Comparison of ENCODE assay signal across 1 cellular context in genomic region chr15:64381000-64381751, GRCh38.
TF ChIP-seq lines count a peak whose summit lies in the region.

Gene PCLAF, minus strand, starts transcription at chr15:64381441. Its CDS starts 70 bp downstream, at chr15:64381371.

TF ChIP-seq in K562, 482 proteins besides CTCF, POLR2A, EP300 and RAD21 (continued from another document and continues in another):
- no peak for TF ChIP-seq CLOCK (CRISPR knock-in tag; IDR thresholded peaks at IDR 0.05; ENCODE audit: borderline replicate concordance)
- no peak for TF ChIP-seq FOXA1 (IDR thresholded peaks at IDR 0.05; ENCODE audit: borderline replicate concordance)
- TF ChIP-seq ARID3B (CRISPR knock-in tag; IDR thresholded peaks at IDR 0.05; ENCODE audit: borderline replicate concordance) = no peak
- TF ChIP-seq SNIP1 (IDR thresholded peaks at IDR 0.05; ENCODE audit: low read depth) = no peak
- TF ChIP-seq, protein P1, sequence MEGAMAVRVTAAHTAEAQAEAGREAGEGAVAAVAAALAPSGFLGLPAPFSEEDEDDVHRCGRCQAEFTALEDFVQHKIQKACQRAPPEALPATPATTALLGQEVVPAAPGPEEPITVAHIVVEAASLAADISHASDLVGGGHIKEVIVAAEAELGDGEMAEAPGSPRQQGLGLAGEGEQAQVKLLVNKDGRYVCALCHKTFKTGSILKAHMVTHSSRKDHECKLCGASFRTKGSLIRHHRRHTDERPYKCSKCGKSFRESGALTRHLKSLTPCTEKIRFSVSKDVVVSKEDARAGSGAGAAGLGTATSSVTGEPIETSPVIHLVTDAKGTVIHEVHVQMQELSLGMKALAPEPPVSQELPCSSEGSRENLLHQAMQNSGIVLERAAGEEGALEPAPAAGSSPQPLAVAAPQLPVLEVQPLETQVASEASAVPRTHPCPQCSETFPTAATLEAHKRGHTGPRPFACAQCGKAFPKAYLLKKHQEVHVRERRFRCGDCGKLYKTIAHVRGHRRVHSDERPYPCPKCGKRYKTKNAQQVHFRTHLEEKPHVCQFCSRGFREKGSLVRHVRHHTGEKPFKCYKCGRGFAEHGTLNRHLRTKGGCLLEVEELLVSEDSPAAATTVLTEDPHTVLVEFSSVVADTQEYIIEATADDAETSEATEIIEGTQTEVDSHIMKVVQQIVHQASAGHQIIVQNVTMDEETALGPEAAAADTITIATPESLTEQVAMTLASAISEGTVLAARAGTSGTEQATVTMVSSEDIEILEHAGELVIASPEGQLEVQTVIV (CRISPR knock-in tag; IDR thresholded peaks at IDR 0.05; ENCODE audit: borderline replicate concordance) = no peak
- no peak for TF ChIP-seq ZNF644 (tag; IDR thresholded peaks at IDR 0.05; ENCODE audit: low read depth)
- no peak for TF ChIP-seq BDP1 (IDR thresholded peaks at IDR 0.05; ENCODE audit: insufficient read depth, insufficient read length)
- peak in 1 of 2 experiments; percentile 35; a peak in 1 of 4 replicates for TF ChIP-seq NONO (IDR thresholded peaks at IDR 0.05; ENCODE audit: low read depth in 2 of 2, low read length in 1 of 2)
- no peak for TF ChIP-seq ILK (tag; IDR thresholded peaks at IDR 0.05; ENCODE audit: borderline replicate concordance, low read depth)
- no peak for TF ChIP-seq SMAD2 (IDR thresholded peaks at IDR 0.05; ENCODE audit: low read depth, low read length)
- TF ChIP-seq ZNF174 (CRISPR knock-in tag; IDR thresholded peaks at IDR 0.05) = no peak
- TF ChIP-seq, protein P2, sequence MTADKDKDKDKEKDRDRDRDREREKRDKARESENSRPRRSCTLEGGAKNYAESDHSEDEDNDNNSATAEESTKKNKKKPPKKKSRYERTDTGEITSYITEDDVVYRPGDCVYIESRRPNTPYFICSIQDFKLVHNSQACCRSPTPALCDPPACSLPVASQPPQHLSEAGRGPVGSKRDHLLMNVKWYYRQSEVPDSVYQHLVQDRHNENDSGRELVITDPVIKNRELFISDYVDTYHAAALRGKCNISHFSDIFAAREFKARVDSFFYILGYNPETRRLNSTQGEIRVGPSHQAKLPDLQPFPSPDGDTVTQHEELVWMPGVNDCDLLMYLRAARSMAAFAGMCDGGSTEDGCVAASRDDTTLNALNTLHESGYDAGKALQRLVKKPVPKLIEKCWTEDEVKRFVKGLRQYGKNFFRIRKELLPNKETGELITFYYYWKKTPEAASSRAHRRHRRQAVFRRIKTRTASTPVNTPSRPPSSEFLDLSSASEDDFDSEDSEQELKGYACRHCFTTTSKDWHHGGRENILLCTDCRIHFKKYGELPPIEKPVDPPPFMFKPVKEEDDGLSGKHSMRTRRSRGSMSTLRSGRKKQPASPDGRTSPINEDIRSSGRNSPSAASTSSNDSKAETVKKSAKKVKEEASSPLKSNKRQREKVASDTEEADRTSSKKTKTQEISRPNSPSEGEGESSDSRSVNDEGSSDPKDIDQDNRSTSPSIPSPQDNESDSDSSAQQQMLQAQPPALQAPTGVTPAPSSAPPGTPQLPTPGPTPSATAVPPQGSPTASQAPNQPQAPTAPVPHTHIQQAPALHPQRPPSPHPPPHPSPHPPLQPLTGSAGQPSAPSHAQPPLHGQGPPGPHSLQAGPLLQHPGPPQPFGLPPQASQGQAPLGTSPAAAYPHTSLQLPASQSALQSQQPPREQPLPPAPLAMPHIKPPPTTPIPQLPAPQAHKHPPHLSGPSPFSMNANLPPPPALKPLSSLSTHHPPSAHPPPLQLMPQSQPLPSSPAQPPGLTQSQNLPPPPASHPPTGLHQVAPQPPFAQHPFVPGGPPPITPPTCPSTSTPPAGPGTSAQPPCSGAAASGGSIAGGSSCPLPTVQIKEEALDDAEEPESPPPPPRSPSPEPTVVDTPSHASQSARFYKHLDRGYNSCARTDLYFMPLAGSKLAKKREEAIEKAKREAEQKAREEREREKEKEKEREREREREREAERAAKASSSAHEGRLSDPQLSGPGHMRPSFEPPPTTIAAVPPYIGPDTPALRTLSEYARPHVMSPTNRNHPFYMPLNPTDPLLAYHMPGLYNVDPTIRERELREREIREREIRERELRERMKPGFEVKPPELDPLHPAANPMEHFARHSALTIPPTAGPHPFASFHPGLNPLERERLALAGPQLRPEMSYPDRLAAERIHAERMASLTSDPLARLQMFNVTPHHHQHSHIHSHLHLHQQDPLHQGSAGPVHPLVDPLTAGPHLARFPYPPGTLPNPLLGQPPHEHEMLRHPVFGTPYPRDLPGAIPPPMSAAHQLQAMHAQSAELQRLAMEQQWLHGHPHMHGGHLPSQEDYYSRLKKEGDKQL (CRISPR knock-in tag; IDR thresholded peaks at IDR 0.05; ENCODE audit: borderline replicate concordance) = no peak
- TF ChIP-seq RBM34 (IDR thresholded peaks at IDR 0.05; ENCODE audit: borderline replicate concordance, insufficient read depth, low read length) = no peak
- TF ChIP-seq ELK1 (CRISPR knock-in tag; IDR thresholded peaks at IDR 0.05) = no peak
- TF ChIP-seq L3MBTL2 (IDR thresholded peaks at IDR 0.05) = peak; percentile 89
- no peak for TF ChIP-seq NR3C1 (CRISPR knock-in tag; IDR thresholded peaks at IDR 0.05)
- no peak for TF ChIP-seq ZNF140 (CRISPR knock-in tag; IDR thresholded peaks at IDR 0.05)
- TF ChIP-seq, protein P3, sequence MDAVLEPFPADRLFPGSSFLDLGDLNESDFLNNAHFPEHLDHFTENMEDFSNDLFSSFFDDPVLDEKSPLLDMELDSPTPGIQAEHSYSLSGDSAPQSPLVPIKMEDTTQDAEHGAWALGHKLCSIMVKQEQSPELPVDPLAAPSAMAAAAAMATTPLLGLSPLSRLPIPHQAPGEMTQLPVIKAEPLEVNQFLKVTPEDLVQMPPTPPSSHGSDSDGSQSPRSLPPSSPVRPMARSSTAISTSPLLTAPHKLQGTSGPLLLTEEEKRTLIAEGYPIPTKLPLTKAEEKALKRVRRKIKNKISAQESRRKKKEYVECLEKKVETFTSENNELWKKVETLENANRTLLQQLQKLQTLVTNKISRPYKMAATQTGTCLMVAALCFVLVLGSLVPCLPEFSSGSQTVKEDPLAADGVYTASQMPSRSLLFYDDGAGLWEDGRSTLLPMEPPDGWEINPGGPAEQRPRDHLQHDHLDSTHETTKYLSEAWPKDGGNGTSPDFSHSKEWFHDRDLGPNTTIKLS (IDR thresholded peaks at IDR 0.05; ENCODE audit: borderline replicate concordance, low read depth) = no peak
- TF ChIP-seq HNRNPLL (IDR thresholded peaks at IDR 0.05; ENCODE audit: low read depth, low read length, poor library complexity, severe bottlenecking) = peak; percentile 17
- TF ChIP-seq HEY1 (CRISPR knock-in tag; IDR thresholded peaks at IDR 0.05; ENCODE audit: borderline replicate concordance) = no peak
- TF ChIP-seq HNRNPL (IDR thresholded peaks at IDR 0.05; ENCODE audit: low read depth, low read length) = no peak
- TF ChIP-seq ARID1B (IDR thresholded peaks at IDR 0.05) = no peak; the same call in 1 of the 2 replicates
- no peak for TF ChIP-seq CBFA2T3 (IDR thresholded peaks at IDR 0.05)
- TF ChIP-seq BCL6 (CRISPR knock-in tag; IDR thresholded peaks at IDR 0.05) = no peak
- TF ChIP-seq FOXA3 (CRISPR knock-in tag; conservative IDR thresholded peaks at IDR 0.05 in 1 of 2, IDR thresholded peaks at IDR 0.05 in 1 of 2) = no peak
- TF ChIP-seq ZNF274 (IDR thresholded peaks at IDR 0.05; ENCODE audit: borderline replicate concordance, low read depth, low read length) = no peak
- no peak for TF ChIP-seq ZNF134 (CRISPR knock-in tag; conservative IDR thresholded peaks at IDR 0.05)
- peak; percentile 95 for TF ChIP-seq POLR2AphosphoS5 (IDR thresholded peaks at IDR 0.05; ENCODE audit: control insufficient read depth, insufficient read depth, low read depth, low read length)
- TF ChIP-seq RAD51 (IDR thresholded peaks at IDR 0.05; ENCODE audit: borderline replicate concordance, low read depth) = no peak
- no peak for TF ChIP-seq DIDO1 (tag; IDR thresholded peaks at IDR 0.05; ENCODE audit: low read depth)
- TF ChIP-seq, protein P4, sequence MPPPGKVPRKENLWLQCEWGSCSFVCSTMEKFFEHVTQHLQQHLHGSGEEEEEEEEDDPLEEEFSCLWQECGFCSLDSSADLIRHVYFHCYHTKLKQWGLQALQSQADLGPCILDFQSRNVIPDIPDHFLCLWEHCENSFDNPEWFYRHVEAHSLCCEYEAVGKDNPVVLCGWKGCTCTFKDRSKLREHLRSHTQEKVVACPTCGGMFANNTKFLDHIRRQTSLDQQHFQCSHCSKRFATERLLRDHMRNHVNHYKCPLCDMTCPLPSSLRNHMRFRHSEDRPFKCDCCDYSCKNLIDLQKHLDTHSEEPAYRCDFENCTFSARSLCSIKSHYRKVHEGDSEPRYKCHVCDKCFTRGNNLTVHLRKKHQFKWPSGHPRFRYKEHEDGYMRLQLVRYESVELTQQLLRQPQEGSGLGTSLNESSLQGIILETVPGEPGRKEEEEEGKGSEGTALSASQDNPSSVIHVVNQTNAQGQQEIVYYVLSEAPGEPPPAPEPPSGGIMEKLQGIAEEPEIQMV (tag; conservative IDR thresholded peaks at IDR 0.05; ENCODE audit: low read depth) = no peak
- TF ChIP-seq, protein P5, sequence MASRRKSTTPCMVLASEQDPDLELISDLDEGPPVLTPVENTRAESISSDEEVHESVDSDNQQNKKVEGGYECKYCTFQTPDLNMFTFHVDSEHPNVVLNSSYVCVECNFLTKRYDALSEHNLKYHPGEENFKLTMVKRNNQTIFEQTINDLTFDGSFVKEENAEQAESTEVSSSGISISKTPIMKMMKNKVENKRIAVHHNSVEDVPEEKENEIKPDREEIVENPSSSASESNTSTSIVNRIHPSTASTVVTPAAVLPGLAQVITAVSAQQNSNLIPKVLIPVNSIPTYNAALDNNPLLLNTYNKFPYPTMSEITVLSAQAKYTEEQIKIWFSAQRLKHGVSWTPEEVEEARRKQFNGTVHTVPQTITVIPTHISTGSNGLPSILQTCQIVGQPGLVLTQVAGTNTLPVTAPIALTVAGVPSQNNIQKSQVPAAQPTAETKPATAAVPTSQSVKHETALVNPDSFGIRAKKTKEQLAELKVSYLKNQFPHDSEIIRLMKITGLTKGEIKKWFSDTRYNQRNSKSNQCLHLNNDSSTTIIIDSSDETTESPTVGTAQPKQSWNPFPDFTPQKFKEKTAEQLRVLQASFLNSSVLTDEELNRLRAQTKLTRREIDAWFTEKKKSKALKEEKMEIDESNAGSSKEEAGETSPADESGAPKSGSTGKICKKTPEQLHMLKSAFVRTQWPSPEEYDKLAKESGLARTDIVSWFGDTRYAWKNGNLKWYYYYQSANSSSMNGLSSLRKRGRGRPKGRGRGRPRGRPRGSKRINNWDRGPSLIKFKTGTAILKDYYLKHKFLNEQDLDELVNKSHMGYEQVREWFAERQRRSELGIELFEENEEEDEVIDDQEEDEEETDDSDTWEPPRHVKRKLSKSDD (conservative IDR thresholded peaks at IDR 0.05; ENCODE audit: low read length) = no peak
- TF ChIP-seq ZEB2 (IDR thresholded peaks at IDR 0.05) = no peak
- no peak for TF ChIP-seq FIP1L1 (IDR thresholded peaks at IDR 0.05; ENCODE audit: low read depth, low read length, poor library complexity, severe bottlenecking)
- TF ChIP-seq ZNF316 (IDR thresholded peaks at IDR 0.05) = no peak
- no peak for TF ChIP-seq ZNF282 (CRISPR knock-in tag; IDR thresholded peaks at IDR 0.05)
- TF ChIP-seq, protein P6, sequence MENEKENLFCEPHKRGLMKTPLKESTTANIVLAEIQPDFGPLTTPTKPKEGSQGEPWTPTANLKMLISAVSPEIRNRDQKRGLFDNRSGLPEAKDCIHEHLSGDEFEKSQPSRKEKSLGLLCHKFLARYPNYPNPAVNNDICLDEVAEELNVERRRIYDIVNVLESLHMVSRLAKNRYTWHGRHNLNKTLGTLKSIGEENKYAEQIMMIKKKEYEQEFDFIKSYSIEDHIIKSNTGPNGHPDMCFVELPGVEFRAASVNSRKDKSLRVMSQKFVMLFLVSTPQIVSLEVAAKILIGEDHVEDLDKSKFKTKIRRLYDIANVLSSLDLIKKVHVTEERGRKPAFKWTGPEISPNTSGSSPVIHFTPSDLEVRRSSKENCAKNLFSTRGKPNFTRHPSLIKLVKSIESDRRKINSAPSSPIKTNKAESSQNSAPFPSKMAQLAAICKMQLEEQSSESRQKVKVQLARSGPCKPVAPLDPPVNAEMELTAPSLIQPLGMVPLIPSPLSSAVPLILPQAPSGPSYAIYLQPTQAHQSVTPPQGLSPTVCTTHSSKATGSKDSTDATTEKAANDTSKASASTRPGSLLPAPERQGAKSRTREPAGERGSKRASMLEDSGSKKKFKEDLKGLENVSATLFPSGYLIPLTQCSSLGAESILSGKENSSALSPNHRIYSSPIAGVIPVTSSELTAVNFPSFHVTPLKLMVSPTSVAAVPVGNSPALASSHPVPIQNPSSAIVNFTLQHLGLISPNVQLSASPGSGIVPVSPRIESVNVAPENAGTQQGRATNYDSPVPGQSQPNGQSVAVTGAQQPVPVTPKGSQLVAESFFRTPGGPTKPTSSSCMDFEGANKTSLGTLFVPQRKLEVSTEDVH (IDR thresholded peaks at IDR 0.05; ENCODE audit: low read depth, partially characterized antibody) = peak; percentile 98
- no peak for TF ChIP-seq ZNF551 (CRISPR knock-in tag; IDR thresholded peaks at IDR 0.05)
- TF ChIP-seq ZNF232 (CRISPR knock-in tag; IDR thresholded peaks at IDR 0.05) = no peak
- TF ChIP-seq KDM1A (IDR thresholded peaks at IDR 0.05) = no peak
